Comparison of ENCODE assay signal across 8 cellular contexts in genomic region chr10:80498833-80499671, GRCh38. TPM values are rescaled to one million over a fixed set of nuclear protein-coding genes. Genes with fewer than 3 reads are reported as not detected.
DNase-seq lines count a peak whose midpoint lies in the region; ATAC-seq and TF ChIP-seq lines count a peak whose summit lies in the region.

No MANE protein-coding gene starts in this region.

- ATAC-seq in activated T-cell treated with anti-CD3 and anti-CD28 coated beads, Interleukin-2, amount 50 U/mL, for 4 hours, result peak; percentile 80 to 83
- ATAC-seq in natural killer cell treated with Interleukin-12 subunit alpha and Interleukin-12 subunit beta and Interleukin-15 and Interleukin-18, amount 100 ng/mL, for 72 hours, result peak; percentile 93 to 94
- no peak for ATAC-seq in GM21717 (IDR thresholded peaks at IDR 0.05; ENCODE audit: unreplicated experiment)

- H3K4me3 ChIP-seq in fibroblast of lung (replicated peaks in 1 of 4; ENCODE audit: control extremely low read depth in 1 of 4, insufficient read depth in 1 of 4, low read depth in 3 of 4, low read length in 4 of 4), result no peak overlapping the region
- peak overlapping the region; percentile 6 for H3K4me3 ChIP-seq in suprapubic skin

- H3K36me3 ChIP-seq in fibroblast of lung (ENCODE audit: control insufficient read depth, insufficient read depth, low read length), result no peaks in the 10 kb centered on the region
- no peaks in the 10 kb centered on the region for H3K36me3 ChIP-seq in suprapubic skin

- no peak for TF ChIP-seq POLR2A in suprapubic skin (IDR thresholded peaks at IDR 0.05)

- WGBS in suprapubic skin, result 11% methylated on average over 3 of the region's 14 CpGs

- peak overlapping the region; percentile 56 for H3K4me2 ChIP-seq in fibroblast of lung (ENCODE audit: extremely low read depth, insufficient read depth, low read length)

- peaks cover 7% of the 10 kb centered on the region for H3K9me3 Mint-ChIP-seq in activated T-cell treated with anti-CD3 and anti-CD28 coated beads, Interleukin-2, amount 50 U/mL, for 4 hours
- no peaks in the 10 kb centered on the region for H3K9me3 Mint-ChIP-seq in natural killer cell treated with Interleukin-12 subunit alpha and Interleukin-12 subunit beta and Interleukin-15 and Interleukin-18, amount 100 ng/mL, for 72 hours

- H3K27ac ChIP-seq in fibroblast of lung (ENCODE audit: insufficient read depth, low read length), result peak overlapping the region; percentile 67
- H3K27ac ChIP-seq in suprapubic skin, result peak overlapping the region; percentile 87

- H3K4me1 Mint-ChIP-seq in activated T-cell treated with anti-CD3 and anti-CD28 coated beads, Interleukin-2, amount 50 U/mL, for 4 hours (ENCODE audit: low read depth), result peaks cover 98% of the 10 kb centered on the region
- H3K4me1 Mint-ChIP-seq in natural killer cell treated with Interleukin-12 subunit alpha and Interleukin-12 subunit beta and Interleukin-15 and Interleukin-18, amount 100 ng/mL, for 72 hours (ENCODE audit: low read depth in 2 of 2), result peaks cover 91% of the 10 kb centered on the region in 2 donors

- H3K9me3 ChIP-seq in fibroblast of lung (ENCODE audit: control insufficient read depth, insufficient read depth, low read depth, low read length), result no peaks in the 10 kb centered on the region
- H3K9me3 ChIP-seq in suprapubic skin, result no peaks in the 10 kb centered on the region

- TF ChIP-seq CTCF in fibroblast of lung (conservative IDR thresholded peaks at IDR 0.05 in 1 of 2, IDR thresholded peaks at IDR 0.05 in 1 of 2; ENCODE audit: low read depth in 1 of 2, low read length in 2 of 2) (no peak), suprapubic skin (IDR thresholded peaks at IDR 0.05) (no peak)

- DNase-seq in ELF-1 (ENCODE audit: low read depth, low spot score) (peak; percentile 86), NCI-H69 (lab: John Stamatoyannopoulos, UW) (peak; percentile 8), fibroblast of lung (ENCODE audit: low read depth in 2 of 2) (peak; percentile 97 to 99), suprapubic skin (ENCODE audit: low spot score in 2 of 2) (peak; percentile 96), NCI-H1417 treated with DMSO at 0.1 percent for 48 hours (lab: John Stamatoyannopoulos, UW) (no peak)
- DNase-seq in activated T-cell treated with anti-CD3 and anti-CD28 coated beads, Interleukin-2, amount 50 U/mL, for 4 hours, result peak; percentile 54
- peak; percentile 90 for DNase-seq in natural killer cell treated with Interleukin-12 subunit alpha and Interleukin-12 subunit beta and Interleukin-15 and Interleukin-18, amount 100 ng/mL, for 72 hours (ENCODE audit: low spot score)

- H3K27me3 Mint-ChIP-seq in activated T-cell treated with anti-CD3 and anti-CD28 coated beads, Interleukin-2, amount 50 U/mL, for 4 hours (ENCODE audit: low read depth), result no peaks in the 10 kb centered on the region
- no peaks in the 10 kb centered on the region for H3K27me3 Mint-ChIP-seq in natural killer cell treated with Interleukin-12 subunit alpha and Interleukin-12 subunit beta and Interleukin-15 and Interleukin-18, amount 100 ng/mL, for 72 hours

- H3K79me2 ChIP-seq in fibroblast of lung (ENCODE audit: control insufficient read depth, insufficient read depth, low read length), result peaks cover 5% of the 10 kb centered on the region

- H3K4me1 ChIP-seq in fibroblast of lung (ENCODE audit: control insufficient read depth, extremely low read depth, insufficient read depth, low read length) (peaks cover 31% of the 10 kb centered on the region), suprapubic skin (peaks cover 100% of the 10 kb centered on the region)

- no peak for TF ChIP-seq EP300 in suprapubic skin (IDR thresholded peaks at IDR 0.05)

- no peaks in the 10 kb centered on the region for H4K20me1 ChIP-seq in fibroblast of lung (ENCODE audit: control insufficient read depth, extremely low read depth, insufficient read depth, low read length)

- H3K27ac Mint-ChIP-seq in natural killer cell treated with Interleukin-12 subunit alpha and Interleukin-12 subunit beta and Interleukin-15 and Interleukin-18, amount 100 ng/mL, for 72 hours, result peak overlapping the region; percentile 84 to 95

- no peak overlapping the region for H2AFZ ChIP-seq in fibroblast of lung (ENCODE audit: low read length)

- H3K36me3 Mint-ChIP-seq in activated T-cell treated with anti-CD3 and anti-CD28 coated beads, Interleukin-2, amount 50 U/mL, for 4 hours (ENCODE audit: insufficient read depth), result peaks cover 28% of the 10 kb centered on the region
- H3K36me3 Mint-ChIP-seq in natural killer cell treated with Interleukin-12 subunit alpha and Interleukin-12 subunit beta and Interleukin-15 and Interleukin-18, amount 100 ng/mL, for 72 hours, result peaks cover 10% of the 10 kb centered on the region

- H3K9ac ChIP-seq in fibroblast of lung (ENCODE audit: insufficient read depth, low read length), result no peak overlapping the region

- no peaks in the 10 kb centered on the region for H3K27me3 ChIP-seq in fibroblast of lung (ENCODE audit: control insufficient read depth, insufficient read depth, low read length)
- H3K27me3 ChIP-seq in suprapubic skin, result no peaks in the 10 kb centered on the region

- peak overlapping the region; percentile 62 for H3K4me3 Mint-ChIP-seq in activated T-cell treated with anti-CD3 and anti-CD28 coated beads, Interleukin-2, amount 50 U/mL, for 4 hours
- peak overlapping the region; percentile 63 for H3K4me3 Mint-ChIP-seq in natural killer cell treated with Interleukin-12 subunit alpha and Interleukin-12 subunit beta and Interleukin-15 and Interleukin-18, amount 100 ng/mL, for 72 hours

RNA-seq across cellular contexts. Expression of gene SH2D4B, which starts 38.6 kb away (rescaled TPM):
- total RNA-seq in activated T-cell treated with anti-CD3 and anti-CD28 coated beads, Interleukin-2, amount 50 U/mL, for 4 hours, result under 1 TPM; 0.13 to 0.22 (median 0.20) TPM
- not detected in 2 replicates for total RNA-seq in fibroblast of lung
- polyA plus RNA-seq in fibroblast of lung, result not detected in 2 replicates
- not detected in 2 replicates for polyA plus RNA-seq in fibroblast of lung (2012)
- not detected in 2 replicates for polyA minus RNA-seq in fibroblast of lung (ENCODE audit: low replicate concordance)
- under 1 TPM; 0.25 to 0.40 TPM for total RNA-seq in natural killer cell treated with Interleukin-12 subunit alpha and Interleukin-12 subunit beta and Interleukin-15 and Interleukin-18, amount 100 ng/mL, for 72 hours
- under 1 TPM in 2 of 4 donors, not detected in 2; 0.18 to 0.23 TPM for total RNA-seq in suprapubic skin

RNA-seq across cellular contexts. Expression of gene TSPAN14, which starts 44.9 kb away (rescaled TPM):
- 10 to 100 TPM; 31.8 to 36.2 (median 35.0) TPM for total RNA-seq in activated T-cell treated with anti-CD3 and anti-CD28 coated beads, Interleukin-2, amount 50 U/mL, for 4 hours
- 5.6 and 12.1 TPM in 2 replicates for total RNA-seq in fibroblast of lung
- polyA plus RNA-seq in fibroblast of lung, result 30.9 and 50.0 TPM in 2 replicates
- polyA plus RNA-seq in fibroblast of lung (2012), result 25.5 and 41.9 TPM in 2 replicates
- polyA minus RNA-seq in fibroblast of lung (ENCODE audit: low replicate concordance), result 34.8 and 96.2 TPM in 2 replicates
- total RNA-seq in natural killer cell treated with Interleukin-12 subunit alpha and Interleukin-12 subunit beta and Interleukin-15 and Interleukin-18, amount 100 ng/mL, for 72 hours, result 10 to 100 TPM; 56.5 to 76.6 TPM
- 100 to 1,000 TPM in 3 of 4 donors, 10 to 100 TPM in 1; 99.7 to 145 (median 122) TPM for total RNA-seq in suprapubic skin
